32 cellular contexts compared by ENCODE assay signal in the genomic region with DNA sequence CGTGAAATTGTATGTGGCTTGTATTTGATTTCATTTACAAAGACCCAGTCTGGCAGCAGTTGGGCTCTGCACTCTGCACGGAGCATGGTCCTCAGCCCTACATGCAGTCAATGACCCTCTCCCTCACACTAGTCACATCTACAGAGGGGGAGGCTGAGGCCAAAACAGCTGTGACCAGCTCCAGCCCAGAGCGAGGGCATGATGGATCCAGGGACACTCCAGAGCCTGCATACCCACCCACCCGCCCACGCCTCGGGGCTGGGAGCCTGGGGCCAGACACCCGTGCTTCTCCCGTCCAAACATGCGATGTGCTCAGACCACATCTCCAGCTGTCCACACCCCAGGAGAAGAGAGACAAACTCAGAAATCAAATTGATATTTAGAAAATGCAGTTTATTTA. TPM values are rescaled to one million over a fixed set of nuclear protein-coding genes. Genes with fewer than 3 reads are reported as not detected.
"Had no signal": no experiment of that assay in that cellular context is flagged by ENCODE, and none has a peak within 500 bp of the region (broad histone marks: within the 10 kb centered on the region; RNA-seq: fewer than 3 reads in every experiment).

No MANE protein-coding gene starts in this region.

- DNase-seq: activated CD4-positive, alpha-beta T cell treated with anti-CD3 and anti-CD28 coated beads for 4 hours; activated CD4-positive, alpha-beta T cell treated with anti-CD3 and anti-CD28 coated beads, Interleukin-2, amount 50 U/mL, for 48 hours; activated CD8-positive, alpha-beta memory T cell treated with anti-CD3 and anti-CD28 coated beads for 24 hours; activated naive CD4-positive, alpha-beta T cell; activated naive CD8-positive, alpha-beta T cell treated with anti-CD3 and anti-CD28 coated beads for 36 hours; adrenal gland; foreskin keratinocyte; heart right ventricle; mesendoderm; nephron progenitor cell; retina; stimulated activated naive CD4-positive, alpha-beta T cell treated with Interleukin-2 at 50 U/mL for 16 hours had no signal

- H3K4me3 Mint-ChIP-seq: activated naive CD8-positive, alpha-beta T cell treated with anti-CD3 and anti-CD28 coated beads for 36 hours; brain; nephron progenitor cell had no signal

- H3K36me3 Mint-ChIP-seq: activated naive CD8-positive, alpha-beta T cell treated with anti-CD3 and anti-CD28 coated beads for 36 hours had no signal

- H3K4me1 ChIP-seq: adrenal gland, ascending aorta, esophagus muscularis mucosa, foreskin keratinocyte, heart right ventricle, left ventricle myocardium inferior, pancreas, prostate gland, spleen, upper lobe of left lung, vagina had no signal

- H3K36me3 ChIP-seq: adrenal gland, cardiac muscle cell, esophagus muscularis mucosa, left ventricle myocardium inferior, neutrophil, pancreas, prostate gland, spleen, upper lobe of left lung, vagina had no signal

- H3K4me3 ChIP-seq: adrenal gland, ascending aorta, cardiac muscle cell, esophagus muscularis mucosa, heart right ventricle, left ventricle myocardium inferior, lung, mucosa of descending colon, pancreas, prostate gland, SK-N-MC, spleen, thoracic aorta, upper lobe of left lung, vagina had no signal

- H3K27ac ChIP-seq: adrenal gland, ascending aorta, cardiac muscle cell, esophagus muscularis mucosa, foreskin keratinocyte, heart right ventricle, left ventricle myocardium inferior, neutrophil, pancreas, prostate gland, SK-N-MC, spleen, thoracic aorta, upper lobe of left lung, vagina, VCaP had no signal

- H3K27ac Mint-ChIP-seq: activated naive CD8-positive, alpha-beta T cell treated with anti-CD3 and anti-CD28 coated beads for 36 hours; brain; nephron progenitor cell had no signal

- ATAC-seq: foreskin keratinocyte, mucosa of descending colon, pancreas had no signal

- H3K4me1 Mint-ChIP-seq: activated naive CD8-positive, alpha-beta T cell treated with anti-CD3 and anti-CD28 coated beads for 36 hours; nephron progenitor cell had no signal

- H3K27me3 ChIP-seq: ascending aorta, foreskin keratinocyte, pancreas, upper lobe of left lung, vagina had no signal

- H3K9me3 ChIP-seq: adrenal gland, ascending aorta, heart right ventricle, left ventricle myocardium inferior, mucosa of descending colon, neutrophil, pancreas, prostate gland, spleen, thoracic aorta, upper lobe of left lung, vagina had no signal

RNA-seq across cellular contexts. Expression of a gene that starts 14.0 kb away (rescaled TPM):
- total RNA-seq: myocyte had no signal

RNA-seq across cellular contexts. Expression of a gene that starts 33.8 kb away (rescaled TPM):
- total RNA-seq: activated naive CD8-positive, alpha-beta T cell treated with anti-CD3 and anti-CD28 coated beads for 36 hours; adrenal gland; ascending aorta; cardiac muscle cell; cerebellum; esophagus muscularis mucosa; foreskin keratinocyte; heart right ventricle; left ventricle myocardium inferior; lung; mucosa of descending colon; myocyte; pancreas; spleen; subcutaneous adipose tissue; T-helper 1 cell treated with Interleukin-12 subunit alpha and Interleukin-12 subunit beta and Interleukin-4 antibody, amounts not matched to agents 30 ng/mL and 1 ng/mL, for 36 hours; thoracic aorta; upper lobe of left lung; vagina had no signal
- polyA plus RNA-seq: adrenal gland, cardiac muscle cell, foreskin keratinocyte, heart right ventricle, lung, pancreas, spleen had no signal
